Comparison of ENCODE assay signal across 10 cellular contexts in genomic region chr14:37172936-37173613, GRCh38. TPM values are rescaled to one million over a fixed set of nuclear protein-coding genes. Genes with fewer than 3 reads are reported as not detected.
DNase-seq lines count a peak whose midpoint lies in the region; ATAC-seq and TF ChIP-seq lines count a peak whose summit lies in the region.
"Had no signal": no experiment of that assay in that cellular context is flagged by ENCODE, and none has a peak within 500 bp of the region (broad histone marks: within the 10 kb centered on the region; RNA-seq: fewer than 3 reads in every experiment).

No MANE protein-coding gene starts in this region.

- H3K4me3 ChIP-seq in WI38 (ENCODE audit: low read depth, low read length) (peak overlapping the region; percentile 81), rectal smooth muscle tissue (ENCODE audit: low read length) (peak overlapping the region; percentile 70)

- TF ChIP-seq CTCF in WI38 (IDR thresholded peaks at IDR 0.05; ENCODE audit: low read depth, low read length): no peak

- H3K9ac ChIP-seq in ES-I3 (ENCODE audit: low read depth, low read length): peak overlapping the region; percentile 97
- no peak overlapping the region for H3K9ac ChIP-seq in rectal smooth muscle tissue (ENCODE audit: low read length)

- H3K36me3 ChIP-seq in ES-I3 (ENCODE audit: insufficient read depth, low read length) (no peaks in the 10 kb centered on the region), rectal smooth muscle tissue (ENCODE audit: control insufficient read depth, insufficient read depth, low read length) (no peaks in the 10 kb centered on the region)

- H3K9me3 ChIP-seq in ES-I3 (ENCODE audit: control insufficient read depth, insufficient read depth, low read length): no peaks in the 10 kb centered on the region

- peak overlapping the region; percentile 89 for H3K27ac ChIP-seq in rectal smooth muscle tissue (ENCODE audit: low read depth, low read length)

- no peak for ATAC-seq in HG02852 (IDR thresholded peaks at IDR 0.05; ENCODE audit: unreplicated experiment)
- no peak for ATAC-seq in HG03196 (IDR thresholded peaks at IDR 0.05; ENCODE audit: unreplicated experiment)
- no peak for ATAC-seq in GM21619 (IDR thresholded peaks at IDR 0.05; ENCODE audit: unreplicated experiment)

- peak; percentile 3 for DNase-seq in glomerular endothelial cell (ENCODE audit: extremely low read depth, low read depth, low spot score)
- DNase-seq in NCI-H187 treated with DMSO at 0.1 percent for 48 hours (lab: John Stamatoyannopoulos, UW): no peak
- DNase-seq: GDM1; stimulated activated CD4-positive, alpha-beta T cell treated with anti-CD3 and anti-CD28 coated beads, Interleukin-4, amount 100 ng/mL, for 24 hours had no signal

- H3K4me1 ChIP-seq in ES-I3 (ENCODE audit: insufficient read depth, low read length) (peaks cover 11% of the 10 kb centered on the region), rectal smooth muscle tissue (ENCODE audit: control insufficient read depth, insufficient read depth, low read length) (peaks cover 4% of the 10 kb centered on the region)

- no peaks in the 10 kb centered on the region for H3K27me3 ChIP-seq in rectal smooth muscle tissue (ENCODE audit: control insufficient read depth, insufficient read depth, low read length)

RNA-seq across cellular contexts. Expression of gene SLC25A21, which starts 0.7 kb away (rescaled TPM):
- 0.58 and 1.7 TPM in 2 replicates for total RNA-seq in glomerular endothelial cell

RNA-seq across cellular contexts. Expression of gene MIPOL1, which starts 24.7 kb away (rescaled TPM):
- total RNA-seq in glomerular endothelial cell: 12.3 and 16.0 TPM in 2 replicates
